9 cellular contexts compared by ENCODE assay signal in genomic region chr9:18890372-18890771, GRCh38.
DNase-seq lines count a peak whose midpoint lies in the region; ATAC-seq and TF ChIP-seq lines count a peak whose summit lies in the region.
"Had no signal": no experiment of that assay in that cellular context is flagged by ENCODE, and none has a peak within 500 bp of the region (broad histone marks: within the 10 kb centered on the region; RNA-seq: fewer than 3 reads in every experiment).

No MANE protein-coding gene starts in this region.

- H3K4me3 ChIP-seq in skeletal muscle cell (ENCODE audit: low read depth, low read length), result no peak overlapping the region

- DNase-seq in skeletal muscle cell (ENCODE audit: low read depth), result peak; percentile 62
- DNase-seq in occipital lobe (lab: John Stamatoyannopoulos, UW), result no peak
- no peak for DNase-seq in NCI-H345 treated with DMSO at 0.1 percent for 48 hours (lab: John Stamatoyannopoulos, UW; ENCODE audit: unreplicated experiment)
- DNase-seq in activated gamma-delta T cell (lab: John Stamatoyannopoulos, UW), result no peak
- no peak for DNase-seq in nephron progenitor cell

- H3K27ac Mint-ChIP-seq in activated T-helper 17 cell treated with anti-CD3 and anti-CD28 coated beads, Interleukin-2, amount 50 U/mL, for 72 hours, result no peak overlapping the region
- no peak overlapping the region for H3K27ac Mint-ChIP-seq in nephron progenitor cell
- H3K27ac Mint-ChIP-seq: IgD-negative memory B cell had no signal

- H3K9me3 Mint-ChIP-seq in activated T-helper 17 cell treated with anti-CD3 and anti-CD28 coated beads, Interleukin-2, amount 50 U/mL, for 72 hours, result peaks cover 8% of the 10 kb centered on the region
- peaks cover 34% of the 10 kb centered on the region for H3K9me3 Mint-ChIP-seq in nephron progenitor cell

- H3K4me3 Mint-ChIP-seq in activated T-helper 17 cell treated with anti-CD3 and anti-CD28 coated beads, Interleukin-2, amount 50 U/mL, for 72 hours, result no peak overlapping the region
- H3K4me3 Mint-ChIP-seq in nephron progenitor cell, result no peak overlapping the region
- H3K4me3 Mint-ChIP-seq: IgD-negative memory B cell had no signal

- ATAC-seq in GM19438 (IDR thresholded peaks at IDR 0.05; ENCODE audit: low read depth, unreplicated experiment) (peak; percentile 66), HG03103 (IDR thresholded peaks at IDR 0.05; ENCODE audit: low read depth, unreplicated experiment) (peak; percentile 74)
- ATAC-seq in activated T-helper 17 cell treated with anti-CD3 and anti-CD28 coated beads, Interleukin-2, amount 50 U/mL, for 72 hours (replicated peaks), result peak; percentile 37

- peaks cover 6% of the 10 kb centered on the region for H3K27me3 Mint-ChIP-seq in activated T-helper 17 cell treated with anti-CD3 and anti-CD28 coated beads, Interleukin-2, amount 50 U/mL, for 72 hours
- no peaks in the 10 kb centered on the region for H3K27me3 Mint-ChIP-seq in nephron progenitor cell (ENCODE audit: low read depth, poor library complexity)
- H3K27me3 Mint-ChIP-seq: IgD-negative memory B cell had no signal

- no peaks in the 10 kb centered on the region for H3K4me1 Mint-ChIP-seq in activated T-helper 17 cell treated with anti-CD3 and anti-CD28 coated beads, Interleukin-2, amount 50 U/mL, for 72 hours
- peaks cover 43% of the 10 kb centered on the region for H3K4me1 Mint-ChIP-seq in nephron progenitor cell
- H3K4me1 Mint-ChIP-seq: IgD-negative memory B cell had no signal

- TF ChIP-seq CTCF in nephron progenitor cell (IDR thresholded peaks at IDR 0.05), result no peak

- no peaks in the 10 kb centered on the region for H3K36me3 Mint-ChIP-seq in activated T-helper 17 cell treated with anti-CD3 and anti-CD28 coated beads, Interleukin-2, amount 50 U/mL, for 72 hours (ENCODE audit: low read depth)
- H3K36me3 Mint-ChIP-seq in nephron progenitor cell (ENCODE audit: low read depth), result peaks cover 18% of the 10 kb centered on the region
